8 cellular contexts compared by ENCODE assay signal in genomic region chr2:119174216-119174992, GRCh38. TPM values are rescaled to one million over a fixed set of nuclear protein-coding genes. Genes with fewer than 3 reads are reported as not detected.
A peak's percentile ranks its signal among the peaks of the same experiment; 100 is the strongest.
DNase-seq lines count a peak whose midpoint lies in the region; ATAC-seq lines count a peak whose summit lies in the region.

No MANE protein-coding gene starts in this region.

- peak; percentile 75 for ATAC-seq in GM19438 (IDR thresholded peaks at IDR 0.05; ENCODE audit: low read depth, unreplicated experiment)

- DNase-seq in COLO829 (ENCODE audit: low spot score) (peak; percentile 36), LoVo (ENCODE audit: low spot score) (peak; percentile 41), UCSD-AML1 (lab: John Stamatoyannopoulos, UW; ENCODE audit: unreplicated experiment) (peak; percentile 44), T47D (ENCODE audit: low read depth in 1 of 2, low spot score in 1 of 2) (peak; percentile 17 to 66), lung microvascular endothelial cell (ENCODE audit: low read depth in 2 of 2) (peak; percentile 48 to 68), cerebellum (ENCODE audit: low spot score) (no peak)
- peak; percentile 24 for DNase-seq in stimulated activated CD8-positive, alpha-beta memory T cell treated with anti-CD3 and anti-CD28 coated beads, Interleukin-7, amount 100 ng/mL, for 24 hours (ENCODE audit: low read depth)

- in situ Hi-C loops in T47D (cut with HindIII; ENCODE audit: low pct_unique_long_range_greater_than_20kb, low sequenced_read_pairs): no loop called here

RNA-seq across cellular contexts. Expression of gene C1QL2, which starts 15.9 kb away (rescaled TPM):
- not detected in 2 replicates for total RNA-seq in lung microvascular endothelial cell
- 0.27 TPM for total RNA-seq in cerebellum

RNA-seq across cellular contexts. Expression of gene STEAP3, which starts 49.2 kb away (rescaled TPM):
- 4.6 and 7.2 TPM in 2 replicates for total RNA-seq in lung microvascular endothelial cell
- total RNA-seq in cerebellum: 1.4 TPM
